ENCODE assay signal across 1 cellular context in the genomic region with DNA sequence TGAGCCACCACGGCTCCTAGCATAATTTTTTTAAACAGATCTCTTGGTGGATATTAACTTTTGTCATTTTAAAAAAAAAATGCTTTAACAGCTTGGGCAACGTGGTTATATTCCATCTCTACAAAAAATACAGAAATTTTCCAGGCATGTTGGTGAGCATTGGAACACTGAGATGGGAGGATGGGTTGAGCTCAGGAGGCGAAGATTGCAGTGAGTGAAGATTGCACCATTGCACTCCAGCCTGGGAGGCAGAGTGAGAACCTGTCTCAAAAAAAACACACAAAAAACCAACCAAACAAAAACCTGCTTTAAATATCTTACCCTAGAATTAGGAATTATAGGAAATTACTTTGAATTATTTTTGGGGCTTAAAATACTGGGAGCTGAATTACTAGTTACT.
TF ChIP-seq lines count a peak whose summit lies in the region.

No MANE protein-coding gene starts in this region.

TF ChIP-seq in HepG2, 621 proteins besides CTCF, POLR2A, EP300 and RAD21:
- TF ChIP-seq HES4 (CRISPR knock-in tag; IDR thresholded peaks at IDR 0.05; ENCODE audit: borderline replicate concordance) (no peak), HMG20A (CRISPR knock-in tag; IDR thresholded peaks at IDR 0.05; ENCODE audit: borderline replicate concordance) (no peak), ATF1 (CRISPR knock-in tag; IDR thresholded peaks at IDR 0.05) (no peak), NPAS2 (CRISPR knock-in tag; IDR thresholded peaks at IDR 0.05; ENCODE audit: borderline replicate concordance) (no peak), ZNF343 (CRISPR knock-in tag; IDR thresholded peaks at IDR 0.05) (no peak), MTF1 (CRISPR knock-in tag; IDR thresholded peaks at IDR 0.05) (no peak), FOXA1 (IDR thresholded peaks at IDR 0.05) (no peak), FOXA1 (CRISPR knock-in tag; IDR thresholded peaks at IDR 0.05) (no peak), SNAPC2 (CRISPR knock-in tag; IDR thresholded peaks at IDR 0.05) (no peak), ZNF414 (CRISPR knock-in tag; IDR thresholded peaks at IDR 0.05) (no peak), ZNF891 (CRISPR knock-in tag; IDR thresholded peaks at IDR 0.05) (no peak), ZNF773 (CRISPR knock-in tag; IDR thresholded peaks at IDR 0.05; ENCODE audit: borderline replicate concordance) (no peak), SAP130 (CRISPR knock-in tag; IDR thresholded peaks at IDR 0.05; ENCODE audit: low read depth) (no peak), THYN1 (CRISPR knock-in tag; IDR thresholded peaks at IDR 0.05; ENCODE audit: borderline replicate concordance, low read depth) (no peak), ZNF18 (CRISPR knock-in tag; IDR thresholded peaks at IDR 0.05; ENCODE audit: insufficient replicate concordance) (no peak)
- TF ChIP-seq, protein P1, sequence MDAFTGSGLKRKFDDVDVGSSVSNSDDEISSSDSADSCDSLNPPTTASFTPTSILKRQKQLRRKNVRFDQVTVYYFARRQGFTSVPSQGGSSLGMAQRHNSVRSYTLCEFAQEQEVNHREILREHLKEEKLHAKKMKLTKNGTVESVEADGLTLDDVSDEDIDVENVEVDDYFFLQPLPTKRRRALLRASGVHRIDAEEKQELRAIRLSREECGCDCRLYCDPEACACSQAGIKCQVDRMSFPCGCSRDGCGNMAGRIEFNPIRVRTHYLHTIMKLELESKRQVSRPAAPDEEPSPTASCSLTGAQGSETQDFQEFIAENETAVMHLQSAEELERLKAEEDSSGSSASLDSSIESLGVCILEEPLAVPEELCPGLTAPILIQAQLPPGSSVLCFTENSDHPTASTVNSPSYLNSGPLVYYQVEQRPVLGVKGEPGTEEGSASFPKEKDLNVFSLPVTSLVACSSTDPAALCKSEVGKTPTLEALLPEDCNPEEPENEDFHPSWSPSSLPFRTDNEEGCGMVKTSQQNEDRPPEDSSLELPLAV (CRISPR knock-in tag; conservative IDR thresholded peaks at IDR 0.05; ENCODE audit: low read depth) = no peak
TF ChIP-seq in HepG2: peak in this region for 0.
